8 cellular contexts compared by ENCODE assay signal in the genomic region with DNA sequence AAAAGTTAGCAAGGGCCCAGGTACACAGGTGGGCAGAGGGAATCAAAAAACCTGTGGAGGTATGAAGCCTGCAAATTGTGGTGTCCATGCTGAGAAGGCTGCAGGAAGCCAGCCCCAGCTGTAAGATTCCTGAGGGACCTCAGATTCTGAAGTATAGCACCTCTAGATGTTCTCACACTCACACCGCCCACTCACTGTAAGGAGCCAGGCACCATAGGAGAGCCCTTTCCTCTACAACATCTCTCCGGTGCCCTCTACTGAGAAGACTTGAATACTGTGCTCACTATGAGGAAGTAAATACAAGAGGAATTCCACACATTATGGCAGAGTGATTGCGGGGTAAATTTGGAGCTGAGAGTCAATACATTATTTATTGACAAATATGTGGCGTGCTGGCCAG.
DNase-seq lines count a peak whose midpoint lies in the region; ATAC-seq and TF ChIP-seq lines count a peak whose summit lies in the region.
"Not testable (repeated sequence)": the region's sequence is repeated elsewhere in the genome, so short reads cannot be mapped to it uniquely, and the experiment has no call there.

No MANE protein-coding gene starts in this region.

- not testable (repeated sequence) for H3K56ac ChIP-seq in IMR-90 (ENCODE audit: extremely low read depth, insufficient read depth, low read length)

- H3K4me3 ChIP-seq in HCT116 (replicated peaks in 1 of 2; ENCODE audit: low read depth in 1 of 2, low read length in 2 of 2); IMR-90 (ENCODE audit: insufficient read depth, low read depth, low read length): not testable (repeated sequence)
- peak overlapping the region; percentile 56 for H3K4me3 ChIP-seq in OCI-LY3 (ENCODE audit: low read length)

- H2BK5ac ChIP-seq in IMR-90 (ENCODE audit: low read depth, low read length, poor library complexity, severe bottlenecking): not testable (repeated sequence)

- H2BK15ac ChIP-seq in IMR-90 (ENCODE audit: low read depth, low read length): not testable (repeated sequence)

- POLR2A ChIA-PET in HCT116 (lab: Charles Lee); IMR-90 (lab: Charles Lee; ENCODE audit: unreplicated experiment): not testable (repeated sequence)

- H3K9me3 ChIP-seq in HCT116 (ENCODE audit: control insufficient read depth in 1 of 2, insufficient read depth in 1 of 2, low read depth in 1 of 2, low read length in 2 of 2); IMR-90 (ENCODE audit: control insufficient read depth, insufficient read depth, low read length); OCI-LY3 (ENCODE audit: insufficient read depth, low read length): not testable (repeated sequence)

- TF ChIP-seq CTCF in GM13977 (IDR thresholded peaks at IDR 0.05; ENCODE audit: extremely low read depth, insufficient read depth, missing control alignments) (peak; percentile 54), HCT116 (IDR thresholded peaks at IDR 0.05 in 2 of 3, conservative IDR thresholded peaks at IDR 0.05 in 1 of 3; ENCODE audit: borderline replicate concordance in 1 of 3, insufficient read depth in 1 of 3, low read depth in 2 of 3, low read length in 2 of 3) (peak; percentile 22 to 38 (median 33); a peak in 3 of 6 replicates), IMR-90 (conservative IDR thresholded peaks at IDR 0.05; ENCODE audit: low read depth, low read length) (peak; percentile 14; the same call in 1 of the 2 replicates), OCI-LY3 (IDR thresholded peaks at IDR 0.05; ENCODE audit: low read depth, low read length) (peak; percentile 57), foreskin keratinocyte (conservative IDR thresholded peaks at IDR 0.05) (peak; percentile 35), osteocyte (IDR thresholded peaks at IDR 0.05) (peak; percentile 53)

- H4K20me1 ChIP-seq in HCT116 (ENCODE audit: insufficient read depth); IMR-90 (ENCODE audit: insufficient read depth, low read length); OCI-LY3 (ENCODE audit: insufficient read depth, low read length): not testable (repeated sequence)

- in situ Hi-C loops in GM13977 (cut with MboI; ENCODE audit: low pct_unique_long_range_greater_than_20kb, low sequenced_read_pairs, unreplicated experiment); IMR-90 (cut with MboI; ENCODE audit: low sequenced_read_pairs): not testable (repeated sequence)

- H3K27me3 Mint-ChIP-seq in activated naive CD8-positive, alpha-beta T cell treated with anti-CD3 and anti-CD28 coated beads, Interleukin-2, amount 50 U/mL, for 24 hours; osteocyte (ENCODE audit: unreplicated experiment): not testable (repeated sequence)

- BruUV-seq in HCT116 (replicated peaks; lab: Mats Ljungman, UMichigan); IMR-90 (replicated peaks; lab: Mats Ljungman, UMichigan): not testable (repeated sequence)

- H2AFZ ChIP-seq in HCT116 (ENCODE audit: low read depth, low read length, poor library complexity, severe bottlenecking): peak overlapping the region; percentile 46
- not testable (repeated sequence) for H2AFZ ChIP-seq in IMR-90 (replicated peaks; ENCODE audit: low read length, poor library complexity); OCI-LY3 (ENCODE audit: low read depth, low read length)

- H3K27ac Mint-ChIP-seq in activated naive CD8-positive, alpha-beta T cell treated with anti-CD3 and anti-CD28 coated beads, Interleukin-2, amount 50 U/mL, for 24 hours; osteocyte (ENCODE audit: unreplicated experiment): not testable (repeated sequence)

- H2AK5ac ChIP-seq in IMR-90 (ENCODE audit: low read depth, low read length): not testable (repeated sequence)

- not testable (repeated sequence) for H3K4ac ChIP-seq in IMR-90 (ENCODE audit: low read depth, low read length)

- not testable (repeated sequence) for H4K8ac ChIP-seq in IMR-90 (ENCODE audit: low read depth in 2 of 2, low read length in 2 of 2)

- not testable (repeated sequence) for H3K23ac ChIP-seq in IMR-90 (ENCODE audit: low read depth, low read length)

- ATAC-seq in HCT116 (peak; percentile 100), IMR-90 (ENCODE audit: low read depth) (peak; percentile 67), foreskin keratinocyte (peak; percentile 66)
- ATAC-seq in activated naive CD8-positive, alpha-beta T cell treated with anti-CD3 and anti-CD28 coated beads, Interleukin-2, amount 50 U/mL, for 24 hours: peak; percentile 97

- not testable (repeated sequence) for H2AK9ac ChIP-seq in IMR-90 (replicated peaks; ENCODE audit: low read depth, low read length, poor library complexity)

- H4K5ac ChIP-seq in IMR-90 (ENCODE audit: low read depth, low read length): not testable (repeated sequence)

- not testable (repeated sequence) for H2BK20ac ChIP-seq in IMR-90 (ENCODE audit: low read depth, low read length)

- not testable (repeated sequence) for H2BK120ac ChIP-seq in IMR-90 (ENCODE audit: low read depth, low read length)

- not testable (repeated sequence) for H3K14ac ChIP-seq in IMR-90 (replicated peaks; ENCODE audit: low read depth, low read length)

- not testable (repeated sequence) for H3K18ac ChIP-seq in IMR-90 (ENCODE audit: low read depth, low read length)

- not testable (repeated sequence) for H3K36me3 ChIP-seq in HCT116 (ENCODE audit: control insufficient read depth in 1 of 2, insufficient read depth in 2 of 2, low read length in 2 of 2); IMR-90 (ENCODE audit: control insufficient read depth, insufficient read depth, low read length); OCI-LY3 (replicated peaks; ENCODE audit: low read depth, low read length)

- not testable (repeated sequence) for H3K4me3 Mint-ChIP-seq in activated naive CD8-positive, alpha-beta T cell treated with anti-CD3 and anti-CD28 coated beads, Interleukin-2, amount 50 U/mL, for 24 hours; osteocyte (ENCODE audit: unreplicated experiment)

- not testable (repeated sequence) for H3K4me1 Mint-ChIP-seq in activated naive CD8-positive, alpha-beta T cell treated with anti-CD3 and anti-CD28 coated beads, Interleukin-2, amount 50 U/mL, for 24 hours; osteocyte (ENCODE audit: unreplicated experiment)

- H4K91ac ChIP-seq in IMR-90 (ENCODE audit: insufficient read depth, low read depth, low read length): not testable (repeated sequence)

- intact Hi-C loops in HCT116 (cut with micrococcal nuclease); IMR-90 (cut with micrococcal nuclease): not testable (repeated sequence)

- TF ChIP-seq RAD21 in HCT116 (IDR thresholded peaks at IDR 0.05; ENCODE audit: low read depth) (peak; percentile 52), IMR-90 (IDR thresholded peaks at IDR 0.05; ENCODE audit: low read length) (0 out of 2 replicates have a peak, but pooled peaks have one; percentile 2)

- H3K27ac ChIP-seq in HCT116 (ENCODE audit: low read depth, low read length); IMR-90 (ENCODE audit: insufficient read depth, low read length); foreskin keratinocyte: not testable (repeated sequence)
- H3K27ac ChIP-seq in OCI-LY3 (ENCODE audit: low read length): peak overlapping the region; percentile 49

- TF ChIP-seq POLR2A in HCT116 (IDR thresholded peaks at IDR 0.05; ENCODE audit: borderline replicate concordance, extremely low read depth, insufficient read depth, insufficient read length); IMR-90 (IDR thresholded peaks at IDR 0.05; ENCODE audit: low read depth, low read length): not testable (repeated sequence)

- RAD21 ChIA-PET in HCT116 (lab: Charles Lee; ENCODE audit: low non-redundant PET in 1 of 2, low total read pairs in 2 of 2, uncharacterized antibody in 2 of 2, unreplicated experiment in 2 of 2): not testable (repeated sequence)

- not testable (repeated sequence) for H3K9me3 Mint-ChIP-seq in activated naive CD8-positive, alpha-beta T cell treated with anti-CD3 and anti-CD28 coated beads, Interleukin-2, amount 50 U/mL, for 24 hours; osteocyte (ENCODE audit: unreplicated experiment)

- not testable (repeated sequence) for H3K79me1 ChIP-seq in IMR-90 (ENCODE audit: low read depth in 1 of 2, low read length in 2 of 2)

- not testable (repeated sequence) for H3K4me1 ChIP-seq in HCT116 (ENCODE audit: control insufficient read depth in 1 of 2, insufficient read depth in 2 of 2, low read length in 2 of 2); IMR-90 (ENCODE audit: control insufficient read depth, insufficient read depth, low read length); OCI-LY3 (ENCODE audit: low read length); foreskin keratinocyte

- CTCF ChIA-PET in HCT116 (lab: Charles Lee); IMR-90 (lab: Yijun Ruan, JAX): not testable (repeated sequence)

- H3K9me1 ChIP-seq in IMR-90 (ENCODE audit: insufficient read depth, low read length): not testable (repeated sequence)

- not testable (repeated sequence) for H3K79me2 ChIP-seq in HCT116 (ENCODE audit: insufficient read depth, low read length); OCI-LY3 (ENCODE audit: low read length)

- H3K9me2 ChIP-seq in HCT116 (ENCODE audit: insufficient read depth): not testable (repeated sequence)

- no CpG with 5 or more reads among the region's 4 CpGs for WGBS in IMR-90 (ENCODE audit: extremely low coverage in 2 of 2, insufficient read length in 1 of 2), 2 experiments

- H3K36me3 Mint-ChIP-seq in activated naive CD8-positive, alpha-beta T cell treated with anti-CD3 and anti-CD28 coated beads, Interleukin-2, amount 50 U/mL, for 24 hours (ENCODE audit: low read depth); osteocyte (ENCODE audit: unreplicated experiment): not testable (repeated sequence)

- not testable (repeated sequence) for H3K9ac ChIP-seq in HCT116 (ENCODE audit: low read length); IMR-90 (ENCODE audit: low read depth, low read length)
- H3K9ac ChIP-seq in OCI-LY3 (ENCODE audit: low read length): peak overlapping the region; percentile 34; the same call in 1 of the 2 replicates

- not testable (repeated sequence) for H3K27me3 ChIP-seq in HCT116 (ENCODE audit: insufficient read depth, low read length); IMR-90 (ENCODE audit: control insufficient read depth, insufficient read depth, low read length); OCI-LY3 (ENCODE audit: low read depth, low read length); foreskin keratinocyte

- dilution Hi-C loops in IMR-90 (cut with HindIII; ENCODE audit: low sequenced_read_pairs, unreplicated experiment): not testable (repeated sequence)

- H3K4me2 ChIP-seq in HCT116 (ENCODE audit: low read length): peak overlapping the region; percentile 27; the same call in 1 of the 2 replicates
- not testable (repeated sequence) for H3K4me2 ChIP-seq in IMR-90 (ENCODE audit: low read depth, low read length)
- H3K4me2 ChIP-seq in OCI-LY3 (ENCODE audit: low read length): peak overlapping the region; percentile 50

- DNase-seq in AML-193 (lab: John Stamatoyannopoulos, UW) (peak; percentile 66 to 68), HCT116 (ENCODE audit: low read depth, low spot score) (peak; percentile 29), IMR-90 (peak; percentile 7), foreskin keratinocyte (peak in 1 of 2 donors; percentile 19)
- DNase-seq in GM13977 (ENCODE audit: low spot score); osteocyte (ENCODE audit: extremely low spot score, unreplicated experiment): not testable (repeated sequence)
- peak; percentile 16 for DNase-seq in activated naive CD8-positive, alpha-beta T cell treated with anti-CD3 and anti-CD28 coated beads, Interleukin-2, amount 50 U/mL, for 24 hours
